In the genomic region with DNA sequence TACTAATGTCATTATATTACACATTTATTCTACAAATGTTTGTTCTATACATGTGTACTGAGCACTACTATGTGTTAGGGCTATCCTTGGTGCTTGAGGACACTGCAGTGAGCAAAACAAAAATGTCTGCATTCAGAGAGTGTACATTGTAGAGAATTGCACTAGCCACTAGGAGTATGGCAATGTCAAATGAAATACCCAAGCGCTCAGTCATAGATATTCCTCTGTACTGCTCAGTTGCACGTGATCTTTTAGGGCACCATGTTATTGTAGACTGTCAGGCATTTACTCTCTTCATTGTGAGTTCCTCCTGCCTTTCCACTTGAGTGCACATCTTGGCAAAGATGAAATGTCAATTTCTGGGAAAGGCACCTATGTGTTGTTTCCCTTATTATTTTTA, we compare ENCODE assay signal across 24 cellular contexts. TPM values are rescaled to one million over a fixed set of nuclear protein-coding genes. Genes with fewer than 3 reads are reported as not detected.
DNase-seq lines count a peak whose midpoint lies in the region; ATAC-seq and TF ChIP-seq lines count a peak whose summit lies in the region.
"Had no signal": no experiment of that assay in that cellular context is flagged by ENCODE, and none has a peak within 500 bp of the region (broad histone marks: within the 10 kb centered on the region; RNA-seq: fewer than 3 reads in every experiment).

No MANE protein-coding gene starts in this region.

- H3K9ac ChIP-seq in IMR-90 (ENCODE audit: low read depth, low read length) = no peak overlapping the region
- H3K9ac ChIP-seq: SK-N-SH had no signal

- no peak overlapping the region for H2AFZ ChIP-seq in IMR-90 (replicated peaks; ENCODE audit: low read length, poor library complexity)

- no peak overlapping the region for H4K8ac ChIP-seq in IMR-90 (ENCODE audit: low read depth in 2 of 2, low read length in 2 of 2)

- no peak overlapping the region for H2BK120ac ChIP-seq in IMR-90 (ENCODE audit: low read depth, low read length)

- H2BK20ac ChIP-seq in IMR-90 (ENCODE audit: low read depth, low read length) = no peak overlapping the region

- H4K5ac ChIP-seq in IMR-90 (ENCODE audit: low read depth, low read length) = no peak overlapping the region

- peaks cover 6% of the 10 kb centered on the region for H3K4me1 ChIP-seq in IMR-90 (ENCODE audit: control insufficient read depth, insufficient read depth, low read length)
- peaks cover 17% of the 10 kb centered on the region for H3K4me1 ChIP-seq in ectodermal cell (ENCODE audit: control insufficient read depth, insufficient read depth, low read length)
- H3K4me1 ChIP-seq in aorta (ENCODE audit: control insufficient read depth in 1 of 2, insufficient read depth in 2 of 2, low read length in 2 of 2) = peaks cover 10 to 14% of the 10 kb centered on the region in 2 donors

- no peak for DNase-seq in IMR-90
- DNase-seq in NCI-H69 (lab: John Stamatoyannopoulos, UW) = peak; percentile 70
- DNase-seq in osteocyte (ENCODE audit: extremely low spot score, unreplicated experiment) = no peak
- DNase-seq in DMS114 treated with DMSO at 0.1 percent for 48 hours (lab: John Stamatoyannopoulos, UW; ENCODE audit: unreplicated experiment) = no peak
- DNase-seq in aorta = no peak
- DNase-seq: activated CD4-positive, alpha-beta memory T cell treated with anti-CD3 and anti-CD28 coated beads, Interleukin-2, amount 10 ng/mL, durations not matched to agents 7 days and 5 days; activated CD4-positive, CD25-positive, alpha-beta regulatory T cell; activated naive CD4-positive, alpha-beta T cell treated with Interleukin-2 at 50 U/mL for 16 hours; amygdala; CD4-positive, alpha-beta T cell; DMS79 treated with DMSO at 0.1 percent for 48 hours; effector CD8-positive, alpha-beta T cell; H7; Kasumi-1; naive thymus-derived CD4-positive, alpha-beta T cell; NCI-H774; SK-N-SH; stimulated activated CD4-positive, alpha-beta T cell treated with anti-CD3 and anti-CD28 coated beads, Interleukin-1b, Interleukin-23, amount 100 ng/mL, for 48 hours; stimulated activated naive CD4-positive, alpha-beta T cell; thyroid gland had no signal

- no peak overlapping the region for H2AK9ac ChIP-seq in IMR-90 (replicated peaks; ENCODE audit: low read depth, low read length, poor library complexity)

- no peaks in the 10 kb centered on the region for H3K9me3 Mint-ChIP-seq in osteocyte (ENCODE audit: unreplicated experiment)
- H3K9me3 Mint-ChIP-seq: activated CD4-positive, alpha-beta memory T cell treated with anti-CD3 and anti-CD28 coated beads, Interleukin-2, amount 10 ng/mL, durations not matched to agents 7 days and 5 days; CD4-positive, alpha-beta T cell; central memory CD8-positive, alpha-beta T cell; naive thymus-derived CD4-positive, alpha-beta T cell had no signal

- no peak overlapping the region for H4K91ac ChIP-seq in IMR-90 (ENCODE audit: insufficient read depth, low read depth, low read length)

- CTCF ChIA-PET in IMR-90 (lab: Yijun Ruan, JAX) = no interaction called here

- peak overlapping the region; percentile 79 for H3K27ac Mint-ChIP-seq in osteocyte (ENCODE audit: unreplicated experiment)
- H3K27ac Mint-ChIP-seq: activated CD4-positive, alpha-beta memory T cell treated with anti-CD3 and anti-CD28 coated beads, Interleukin-2, amount 10 ng/mL, durations not matched to agents 7 days and 5 days; CD4-positive, alpha-beta T cell; naive thymus-derived CD4-positive, alpha-beta T cell had no signal

- no CpG with 5 or more reads among the region's 2 CpGs for WGBS in IMR-90 (ENCODE audit: extremely low coverage in 2 of 2, insufficient read length in 1 of 2), 2 experiments
- 90 to 93% methylated on average over 2 of the region's 2 CpGs for WGBS in ectodermal cell, 2 experiments
- 69 to 74% methylated on average over 2 of the region's 2 CpGs for WGBS in aorta, 2 donors

- H3K56ac ChIP-seq in IMR-90 (ENCODE audit: extremely low read depth, insufficient read depth, low read length) = no peak overlapping the region

- no peak overlapping the region for H2BK15ac ChIP-seq in IMR-90 (ENCODE audit: low read depth, low read length)

- H3K9me1 ChIP-seq in IMR-90 (ENCODE audit: insufficient read depth, low read length) = peaks cover 33% of the 10 kb centered on the region

- 0 out of 2 replicates have a peak overlapping the region, but pooled peaks have one; percentile 48 for H3K14ac ChIP-seq in IMR-90 (replicated peaks; ENCODE audit: low read depth, low read length)

- no peak overlapping the region for H3K27ac ChIP-seq in IMR-90 (ENCODE audit: insufficient read depth, low read length)
- peak overlapping the region; percentile 83 for H3K27ac ChIP-seq in ectodermal cell (ENCODE audit: insufficient read depth, low read depth, low read length, poor library complexity, severe bottlenecking)
- H3K27ac ChIP-seq in aorta (ENCODE audit: low read depth in 1 of 2, low read length in 2 of 2) = no peak overlapping the region
- H3K27ac ChIP-seq: esophagus muscularis mucosa, thyroid gland had no signal

- ATAC-seq in IMR-90 (ENCODE audit: low read depth) (no peak), aorta (ENCODE audit: low FRiP score) (no peak), GM21786 (IDR thresholded peaks at IDR 0.05; ENCODE audit: unreplicated experiment) (no peak)
- ATAC-seq: naive thymus-derived CD4-positive, alpha-beta T cell had no signal

- peaks cover 46 to 87% of the 10 kb centered on the region in 2 experiments for H3K79me1 ChIP-seq in IMR-90 (ENCODE audit: low read depth in 1 of 2, low read length in 2 of 2)

- H4K20me1 ChIP-seq in IMR-90 (ENCODE audit: insufficient read depth, low read length) = peaks cover 92% of the 10 kb centered on the region

- no peak overlapping the region for H3K23ac ChIP-seq in IMR-90 (ENCODE audit: low read depth, low read length)

- in situ Hi-C loops in IMR-90 (cut with MboI; ENCODE audit: low sequenced_read_pairs) = no loop called here

- POLR2A ChIA-PET in IMR-90 (lab: Charles Lee; ENCODE audit: unreplicated experiment) = no interaction called here

- H2AK5ac ChIP-seq in IMR-90 (ENCODE audit: low read depth, low read length) = no peak overlapping the region

- no peaks in the 10 kb centered on the region for H3K27me3 Mint-ChIP-seq in osteocyte (ENCODE audit: unreplicated experiment)
- H3K27me3 Mint-ChIP-seq: activated CD4-positive, alpha-beta memory T cell treated with anti-CD3 and anti-CD28 coated beads, Interleukin-2, amount 10 ng/mL, durations not matched to agents 7 days and 5 days; CD4-positive, alpha-beta T cell; central memory CD8-positive, alpha-beta T cell; naive thymus-derived CD4-positive, alpha-beta T cell had no signal

- H3K4me3 ChIP-seq in IMR-90 (ENCODE audit: insufficient read depth, low read depth, low read length) = no peak overlapping the region
- no peak overlapping the region for H3K4me3 ChIP-seq in ectodermal cell (ENCODE audit: insufficient read depth, low read depth, low read length)
- no peak overlapping the region for H3K4me3 ChIP-seq in aorta (ENCODE audit: low read length in 2 of 2)
- H3K4me3 ChIP-seq: esophagus muscularis mucosa, thyroid gland had no signal

- no peak for TF ChIP-seq CTCF in IMR-90 (conservative IDR thresholded peaks at IDR 0.05; ENCODE audit: low read depth, low read length)
- TF ChIP-seq CTCF in osteocyte (IDR thresholded peaks at IDR 0.05) = no peak

- no TSS peak for BruUV-seq in IMR-90 (replicated peaks; lab: Mats Ljungman, UMichigan)

- H3K36me3 Mint-ChIP-seq in osteocyte (ENCODE audit: unreplicated experiment) = peaks cover 18% of the 10 kb centered on the region

- no peak overlapping the region for H3K4ac ChIP-seq in IMR-90 (ENCODE audit: low read depth, low read length)

- intact Hi-C loops in IMR-90 (cut with micrococcal nuclease) = no loop called here
- intact Hi-C loops in aorta (cut with DNase I) = no loop called here

- no peak overlapping the region for H2BK5ac ChIP-seq in IMR-90 (ENCODE audit: low read depth, low read length, poor library complexity, severe bottlenecking)

- H3K27me3 ChIP-seq in IMR-90 (ENCODE audit: control insufficient read depth, insufficient read depth, low read length) (no peaks in the 10 kb centered on the region), ectodermal cell (ENCODE audit: control insufficient read depth, insufficient read depth, low read length, poor library complexity, severe bottlenecking) (no peaks in the 10 kb centered on the region), aorta (ENCODE audit: control insufficient read depth in 1 of 2, insufficient read depth in 2 of 2, low read length in 1 of 2) (no peaks in the 10 kb centered on the region)
- H3K27me3 ChIP-seq: esophagus muscularis mucosa, thyroid gland had no signal

- no peak overlapping the region for H3K4me3 Mint-ChIP-seq in osteocyte (ENCODE audit: unreplicated experiment)
- H3K4me3 Mint-ChIP-seq: activated CD4-positive, alpha-beta memory T cell treated with anti-CD3 and anti-CD28 coated beads, Interleukin-2, amount 10 ng/mL, durations not matched to agents 7 days and 5 days; CD4-positive, alpha-beta T cell; central memory CD8-positive, alpha-beta T cell; naive thymus-derived CD4-positive, alpha-beta T cell had no signal

- no peak for TF ChIP-seq RAD21 in IMR-90 (IDR thresholded peaks at IDR 0.05; ENCODE audit: low read length)

- H3K4me1 Mint-ChIP-seq in osteocyte (ENCODE audit: unreplicated experiment) = peaks cover 58% of the 10 kb centered on the region
- H3K4me1 Mint-ChIP-seq: activated CD4-positive, alpha-beta memory T cell treated with anti-CD3 and anti-CD28 coated beads, Interleukin-2, amount 10 ng/mL, durations not matched to agents 7 days and 5 days had no signal

- dilution Hi-C loops in IMR-90 (cut with HindIII; ENCODE audit: low sequenced_read_pairs, unreplicated experiment) = no loop called here

- H3K18ac ChIP-seq in IMR-90 (ENCODE audit: low read depth, low read length) = no peak overlapping the region

- no peak overlapping the region for H3K4me2 ChIP-seq in IMR-90 (ENCODE audit: low read depth, low read length)
- H3K4me2 ChIP-seq: SK-N-SH had no signal

- TF ChIP-seq POLR2A in IMR-90 (IDR thresholded peaks at IDR 0.05; ENCODE audit: low read depth, low read length) = no peak

- H3K9me3 ChIP-seq in IMR-90 (ENCODE audit: control insufficient read depth, insufficient read depth, low read length) = no peaks in the 10 kb centered on the region
- H3K9me3 ChIP-seq in ectodermal cell (ENCODE audit: control insufficient read depth, low read length) = no peaks in the 10 kb centered on the region
- H3K9me3 ChIP-seq in aorta (ENCODE audit: control insufficient read depth, low read length) = no peaks in the 10 kb centered on the region
- H3K9me3 ChIP-seq: esophagus muscularis mucosa, SK-N-SH, thyroid gland had no signal

- H3K36me3 ChIP-seq in IMR-90 (ENCODE audit: control insufficient read depth, insufficient read depth, low read length) = peaks cover 12% of the 10 kb centered on the region
- H3K36me3 ChIP-seq in ectodermal cell (ENCODE audit: control insufficient read depth, insufficient read depth, low read length) = no peaks in the 10 kb centered on the region
- H3K36me3 ChIP-seq in aorta (ENCODE audit: control insufficient read depth in 1 of 2, insufficient read depth in 2 of 2, low read length in 1 of 2) = peaks cover 0 to 7% of the 10 kb centered on the region in 2 donors
- H3K36me3 ChIP-seq: esophagus muscularis mucosa, thyroid gland had no signal

RNA-seq across cellular contexts. Expression of gene FNDC3B, which starts 36.8 kb away (rescaled TPM):
- total RNA-seq in IMR-90 (2012; rRNA removed) (128 and 150 TPM in 2 replicates), osteocyte (224 and 240 TPM in 2 replicates), aorta (100 to 1,000 TPM; 223 to 239 TPM)
- polyA plus RNA-seq in IMR-90 (2012; rRNA removed) (22.0 and 23.9 TPM in 2 replicates), aorta (10 to 100 TPM; 12.5 to 16.5 TPM)
- 10.0 and 11.3 TPM in 2 replicates for polyA plus RNA-seq in IMR-90 (2012; cell fraction: cytosol; rRNA removed)
- polyA plus RNA-seq in IMR-90 (2012; cell fraction: nucleus; rRNA removed; ENCODE audit: low replicate concordance) = 7.1 and 33.5 TPM in 2 replicates
- 25.5 TPM for polyA plus RNA-seq in ectodermal cell (2013, experiment 1 of 4)
- polyA plus RNA-seq in ectodermal cell (2013, experiment 2 of 4) = 25.9 TPM
- 20.3 TPM for polyA plus RNA-seq in ectodermal cell (2013, experiment 3 of 4)
- polyA plus RNA-seq in ectodermal cell (2013, experiment 4 of 4) = 25.8 TPM
